In genomic region chr5:134758504-134759341, GRCh38 we compare ENCODE assay signal across 8 cellular contexts. TPM values are rescaled to one million over a fixed set of nuclear protein-coding genes. Genes with fewer than 3 reads are reported as not detected.
DNase-seq lines count a peak whose midpoint lies in the region; ATAC-seq and TF ChIP-seq lines count a peak whose summit lies in the region.

Gene DDX46, plus strand, starts transcription at chr5:134758779. Its CDS starts 160 bp downstream, at chr5:134758939.

- peaks cover 36% of the 10 kb centered on the region for H3K4me1 Mint-ChIP-seq in nephron progenitor cell
- peaks cover 39% of the 10 kb centered on the region for H3K4me1 Mint-ChIP-seq in stimulated activated naive CD8-positive, alpha-beta T cell treated with anti-CD3 and anti-CD28 coated beads, Interleukin-15, amount 100 ng/mL, for 72 hours

- H3K27ac ChIP-seq in RWPE2 (ENCODE audit: poor library complexity, severe bottlenecking): peak within 1 kb of the TSS; percentile 40

- no peaks in the 10 kb centered on the region for H3K9me3 Mint-ChIP-seq in nephron progenitor cell
- H3K9me3 Mint-ChIP-seq in stimulated activated naive CD8-positive, alpha-beta T cell treated with anti-CD3 and anti-CD28 coated beads, Interleukin-15, amount 100 ng/mL, for 72 hours: no peaks in the 10 kb centered on the region

- H3K4me3 ChIP-seq in RWPE2 (ENCODE audit: severe bottlenecking): peak within 1 kb of the TSS; percentile 70

- DNase-seq in ELR (ENCODE audit: low read depth): peak; percentile 97
- DNase-seq in H4 (ENCODE audit: low spot score): peak; percentile 93
- peak; percentile 97 for DNase-seq in LoVo (ENCODE audit: low spot score)
- peak; percentile 98 for DNase-seq in RWPE2 (ENCODE audit: low spot score)
- DNase-seq in activated T-helper 9 cell treated with anti-CD3 and anti-CD28 coated beads, Interleukin-2, amount 50 U/mL, for 16 hours (ENCODE audit: low read depth): peak; percentile 92
- DNase-seq in fibroblast of peridontal ligament (ENCODE audit: extremely low read depth): peak; percentile 83
- peak; percentile 96 for DNase-seq in nephron progenitor cell
- DNase-seq in stimulated activated naive CD8-positive, alpha-beta T cell treated with anti-CD3 and anti-CD28 coated beads, Interleukin-15, amount 100 ng/mL, for 72 hours: peak; percentile 94 to 95

- TF ChIP-seq CTCF in RWPE2 (IDR thresholded peaks at IDR 0.05; ENCODE audit: poor library complexity, severe bottlenecking) (peak; percentile 99), nephron progenitor cell (IDR thresholded peaks at IDR 0.05) (peak; percentile 69)

- peaks cover 6% of the 10 kb centered on the region for H3K36me3 Mint-ChIP-seq in nephron progenitor cell (ENCODE audit: low read depth)

- peaks cover 3% of the 10 kb centered on the region for H3K27me3 Mint-ChIP-seq in nephron progenitor cell (ENCODE audit: low read depth, poor library complexity)
- no peaks in the 10 kb centered on the region for H3K27me3 Mint-ChIP-seq in stimulated activated naive CD8-positive, alpha-beta T cell treated with anti-CD3 and anti-CD28 coated beads, Interleukin-15, amount 100 ng/mL, for 72 hours

- peak within 1 kb of the TSS; percentile 100 for H3K4me3 Mint-ChIP-seq in nephron progenitor cell
- H3K4me3 Mint-ChIP-seq in stimulated activated naive CD8-positive, alpha-beta T cell treated with anti-CD3 and anti-CD28 coated beads, Interleukin-15, amount 100 ng/mL, for 72 hours: peak within 1 kb of the TSS; percentile 99 to 100

- peak; percentile 97 for ATAC-seq in RWPE2 (ENCODE audit: low read depth)
- peak; percentile 99 for ATAC-seq in stimulated activated naive CD8-positive, alpha-beta T cell treated with anti-CD3 and anti-CD28 coated beads, Interleukin-15, amount 100 ng/mL, for 72 hours

- peaks cover 13% of the 10 kb centered on the region for H3K4me1 ChIP-seq in RWPE2 (ENCODE audit: insufficient read depth, poor library complexity, severe bottlenecking)

- peak within 1 kb of the TSS; percentile 98 for H3K27ac Mint-ChIP-seq in nephron progenitor cell
- H3K27ac Mint-ChIP-seq in stimulated activated naive CD8-positive, alpha-beta T cell treated with anti-CD3 and anti-CD28 coated beads, Interleukin-15, amount 100 ng/mL, for 72 hours: peak within 1 kb of the TSS; percentile 99

- H3K27me3 ChIP-seq in RWPE2 (ENCODE audit: insufficient read depth, poor library complexity, severe bottlenecking): no peaks in the 10 kb centered on the region

- H3K36me3 ChIP-seq in RWPE2 (ENCODE audit: low read depth): peaks cover 21% of the 10 kb centered on the region

- H3K9me3 ChIP-seq in RWPE2 (ENCODE audit: severe bottlenecking): no peaks in the 10 kb centered on the region

RNA-seq across cellular contexts. Expression of gene DDX46, which starts in this region (rescaled TPM):
- 28.4 and 31.5 TPM in 2 replicates for total RNA-seq in H4 (2014; rRNA removed; shearing (Covaris generic))

Comparison
In these comparisons a context has a peak if more than half of its experiments do, and no peak if none do; other contexts are left out.
1. Peak in every context shown above with its lines: DNase-seq, ATAC-seq, H3K4me3 ChIP-seq and H3K27ac ChIP-seq.